In genomic region chr12:114789276-114789675, GRCh38 we compare ENCODE assay signal across 24 cellular contexts.
"Had no signal": no experiment of that assay in that cellular context is flagged by ENCODE, and none has a peak within 500 bp of the region (broad histone marks: within the 10 kb centered on the region; RNA-seq: fewer than 3 reads in every experiment).

No MANE protein-coding gene starts in this region.

- H3K27ac ChIP-seq: colonic mucosa, coronary artery, dorsolateral prefrontal cortex, epithelial cell of prostate, esophagus muscularis mucosa, esophagus squamous epithelium, foreskin keratinocyte, gastrocnemius medialis, gastroesophageal sphincter, heart left ventricle, heart right ventricle had no signal

- H3K4me3 ChIP-seq: colonic mucosa, coronary artery, dorsolateral prefrontal cortex, esophagus muscularis mucosa, esophagus squamous epithelium, gastrocnemius medialis, gastroesophageal sphincter, heart left ventricle, heart right ventricle had no signal

- H3K27me3 ChIP-seq: colonic mucosa, dorsolateral prefrontal cortex, esophagus muscularis mucosa, esophagus squamous epithelium, foreskin keratinocyte, gastrocnemius medialis, gastroesophageal sphincter, heart left ventricle had no signal

- H3K4me1 ChIP-seq: colonic mucosa, esophagus muscularis mucosa, esophagus squamous epithelium, foreskin keratinocyte, gastrocnemius medialis, gastroesophageal sphincter, heart left ventricle, heart right ventricle had no signal

- ATAC-seq: effector memory CD8-positive, alpha-beta T cell; esophagus mucosa; foreskin keratinocyte; gastrocnemius medialis; gastroesophageal sphincter; heart left ventricle; heart right ventricle had no signal

- H3K36me3 ChIP-seq: colonic mucosa, esophagus muscularis mucosa, esophagus squamous epithelium, gastrocnemius medialis, gastroesophageal sphincter, heart left ventricle, heart right ventricle had no signal

- DNase-seq: colonic mucosa; cortex of kidney; dermis blood vessel endothelial cell; dorsolateral prefrontal cortex; effector CD4-positive, alpha-beta T cell; effector CD8-positive, alpha-beta T cell; effector memory CD4-positive, alpha-beta T cell; effector memory CD8-positive, alpha-beta T cell; endodermal cell; erythroblast; esophagus squamous epithelium; foreskin fibroblast; foreskin keratinocyte; foreskin melanocyte; gastrocnemius medialis; glutamatergic neuron; head of caudate nucleus; heart left ventricle; heart right ventricle had no signal

- H3K9me3 ChIP-seq: colonic mucosa, esophagus muscularis mucosa, esophagus squamous epithelium, gastrocnemius medialis, gastroesophageal sphincter, heart left ventricle, heart right ventricle had no signal
